8 cellular contexts compared by ENCODE assay signal in genomic region chr6:16511048-16511660, GRCh38.
A peak's percentile ranks its signal among the peaks of the same experiment; 100 is the strongest.
DNase-seq lines count a peak whose midpoint lies in the region; ATAC-seq and TF ChIP-seq lines count a peak whose summit lies in the region.

No MANE protein-coding gene starts in this region.

- CTCF ChIA-PET in OCI-LY7 (lab: Charles Lee; ENCODE audit: unreplicated experiment), result interaction anchor here (1.5 kb wide), 2 partner anchors 27 to 84 kb away, joined by 3 to 4 read pairs; no protein-coding TSS in a partner anchor

- DNase-seq in AG09319 (ENCODE audit: extremely low read depth, low read depth) (peak; percentile 19), OCI-LY7 (ENCODE audit: low spot score) (peak; percentile 5), cerebellar cortex (ENCODE audit: low spot score) (peak; percentile 45), lung (ENCODE audit: low spot score) (no peak)
- no peak for DNase-seq in effector memory CD4-positive, alpha-beta T cell

- BruUV-seq in OCI-LY7 (replicated peaks; lab: Mats Ljungman, UMichigan), result no TSS peak

- POLR2A ChIA-PET in OCI-LY7 (lab: Charles Lee), result interaction anchor here (0.5 to 1.6 kb wide), 7 partner anchors 8 to 1175 kb away, joined by 3 to 5 read pairs (median 3); no protein-coding TSS in a partner anchor

- intact Hi-C loops in OCI-LY7 (cut with micrococcal nuclease; ENCODE audit: unreplicated experiment), result loop anchor here (2.0 to 10.0 kb wide), 4 partner anchors 104 to 1644 kb away; partner anchors contain the start of genes KDM1B and TPMT

- H3K4me1 ChIP-seq in OCI-LY7 (ENCODE audit: insufficient read depth, low read length, poor library complexity, severe bottlenecking) (no peaks in the 10 kb centered on the region), lung (ENCODE audit: control insufficient read depth in 2 of 2, insufficient read depth in 2 of 2, low read length in 2 of 2) (peaks cover 9 to 30% of the 10 kb centered on the region in 2 donors)
- peaks cover 14% of the 10 kb centered on the region for H3K4me1 ChIP-seq in effector memory CD4-positive, alpha-beta T cell (ENCODE audit: control insufficient read depth, insufficient read depth, low read length, poor library complexity, severe bottlenecking)

- no peak overlapping the region for H2AFZ ChIP-seq in OCI-LY7 (ENCODE audit: low read length)

- H4K20me1 ChIP-seq in OCI-LY7 (ENCODE audit: insufficient read depth, low read length), result no peaks in the 10 kb centered on the region

- no peak overlapping the region for H3K4me2 ChIP-seq in OCI-LY7 (ENCODE audit: low read length)

- H3K36me3 ChIP-seq in OCI-LY7 (ENCODE audit: insufficient read depth, low read length), result no peaks in the 10 kb centered on the region
- no peaks in the 10 kb centered on the region for H3K36me3 ChIP-seq in lung (ENCODE audit: control insufficient read depth in 2 of 2, insufficient read depth in 2 of 2, low read length in 2 of 2)
- H3K36me3 ChIP-seq in effector memory CD4-positive, alpha-beta T cell (ENCODE audit: control insufficient read depth, insufficient read depth, low read length), result no peaks in the 10 kb centered on the region

- no peaks in the 10 kb centered on the region for H3K27me3 ChIP-seq in lung (ENCODE audit: control insufficient read depth, insufficient read depth)
- H3K27me3 ChIP-seq in effector memory CD4-positive, alpha-beta T cell (replicated peaks; ENCODE audit: control insufficient read depth, insufficient read depth, low read length, poor library complexity, severe bottlenecking), result no peaks in the 10 kb centered on the region

- H3K9me3 ChIP-seq in OCI-LY7 (ENCODE audit: low read length), result no peaks in the 10 kb centered on the region
- no peaks in the 10 kb centered on the region for H3K9me3 ChIP-seq in lung (ENCODE audit: control insufficient read depth in 2 of 2, insufficient read depth in 1 of 2, low read length in 1 of 2)
- H3K9me3 ChIP-seq in effector memory CD4-positive, alpha-beta T cell (ENCODE audit: control insufficient read depth, low read length), result no peaks in the 10 kb centered on the region

- H3K9me2 ChIP-seq in OCI-LY7 (ENCODE audit: insufficient read depth, low read length), result no peaks in the 10 kb centered on the region

- H3K79me2 ChIP-seq in OCI-LY7 (ENCODE audit: insufficient read depth, low read depth, low read length), result no peaks in the 10 kb centered on the region

- ATAC-seq in lung (ENCODE audit: insufficient read depth, low FRiP score), result no peak
- no peak for ATAC-seq in HG03354 (IDR thresholded peaks at IDR 0.05; ENCODE audit: poor library complexity, severe bottlenecking, unreplicated experiment)
- no peak for ATAC-seq in HG03108 (IDR thresholded peaks at IDR 0.05; ENCODE audit: unreplicated experiment)

- H3K27ac ChIP-seq in OCI-LY7 (ENCODE audit: low read depth, low read length, poor library complexity, severe bottlenecking), result no peak overlapping the region
- H3K27ac ChIP-seq in lung (ENCODE audit: low read depth in 1 of 2, low read length in 1 of 2), result no peak overlapping the region
- no peak overlapping the region for H3K27ac ChIP-seq in effector memory CD4-positive, alpha-beta T cell (ENCODE audit: insufficient read depth, low read length, poor library complexity, severe bottlenecking)

- 57 to 59% methylated on average over 4 of the region's 4 CpGs for WGBS in lung, 2 donors

- TF ChIP-seq CTCF in AG09319 (IDR thresholded peaks at IDR 0.05; ENCODE audit: low read depth, low read length), result peak; percentile 69
- TF ChIP-seq CTCF in GM12872 (IDR thresholded peaks at IDR 0.05; ENCODE audit: insufficient read depth, low read depth, low read length), result peak; percentile 68
- TF ChIP-seq CTCF in OCI-LY7 (conservative IDR thresholded peaks at IDR 0.05; ENCODE audit: low read length), result peak; percentile 73
- TF ChIP-seq CTCF in lung (IDR thresholded peaks at IDR 0.05; ENCODE audit: control extremely low read depth, extremely low read depth), result peak; percentile 38

- H3K4me3 ChIP-seq in OCI-LY7 (ENCODE audit: low read depth, low read length, poor library complexity, severe bottlenecking) (no peak overlapping the region), lung (no peak overlapping the region)
- no peak overlapping the region for H3K4me3 ChIP-seq in effector memory CD4-positive, alpha-beta T cell (ENCODE audit: insufficient read depth, low read depth, low read length, poor library complexity, severe bottlenecking)

Comparison
In these comparisons a context has a peak if more than half of its experiments do, and no peak if none do; other contexts are left out.
1. DNase-seq: peak in AG09319 (single experiment), OCI-LY7 (single experiment) and cerebellar cortex (single experiment); none in lung (single experiment) and effector memory CD4-positive, alpha-beta T cell (0 of 3).
2. Peak in every context shown above with its lines, with median percentiles within 50 percentile points of each other: CTCF ChIP-seq.